In genomic region chr20:37914367-37914671, GRCh38 we compare ENCODE assay signal across 12 cellular contexts. TPM values are rescaled to one million over a fixed set of nuclear protein-coding genes. Genes with fewer than 3 reads are reported as not detected.
DNase-seq lines count a peak whose midpoint lies in the region; ATAC-seq and TF ChIP-seq lines count a peak whose summit lies in the region.
"Had no signal": no experiment of that assay in that cellular context is flagged by ENCODE, and none has a peak within 500 bp of the region (broad histone marks: within the 10 kb centered on the region; RNA-seq: fewer than 3 reads in every experiment).

No MANE protein-coding gene starts in this region.

- no peak for DNase-seq in stimulated activated naive CD8-positive, alpha-beta T cell treated with anti-CD3 and anti-CD28 coated beads, Interleukin-15, Interleukin-2, amounts not matched to agents 100 U/mL and 50 U/mL, for 24 hours
- DNase-seq in naive B cell (no peak), NCI-H69 (lab: John Stamatoyannopoulos, UW) (no peak), ACHN (no peak), cerebellar cortex (ENCODE audit: low spot score) (no peak)
- DNase-seq: DMS53, kidney glomerular epithelial cell, MM.1S had no signal

- H3K27ac Mint-ChIP-seq in stimulated activated naive CD8-positive, alpha-beta T cell treated with anti-CD3 and anti-CD28 coated beads, Interleukin-15, Interleukin-2, amounts not matched to agents 100 ng/mL and 50 ng/mL, for 24 hours, result peak overlapping the region; percentile 57
- peak overlapping the region; percentile 4 to 94 (median 71) for H3K27ac Mint-ChIP-seq in brain
- H3K27ac Mint-ChIP-seq in naive B cell, result peak overlapping the region in 5 of 6 donors; percentile 5 to 78 (median 45)
- H3K27ac Mint-ChIP-seq: activated CD4-positive, alpha-beta memory T cell treated with anti-CD3 and anti-CD28 coated beads, Interleukin-2, amount 10 ng/mL, durations not matched to agents 7 days and 5 days had no signal

- H3K36me3 Mint-ChIP-seq in stimulated activated naive CD8-positive, alpha-beta T cell treated with anti-CD3 and anti-CD28 coated beads, Interleukin-15, Interleukin-2, amounts not matched to agents 100 ng/mL and 50 ng/mL, for 24 hours (ENCODE audit: low read depth), result no peaks in the 10 kb centered on the region
- no peaks in the 10 kb centered on the region for H3K36me3 Mint-ChIP-seq in brain
- no peaks in the 10 kb centered on the region for H3K36me3 Mint-ChIP-seq in naive B cell

- peak overlapping the region; percentile 56 for H3K4me3 Mint-ChIP-seq in stimulated activated naive CD8-positive, alpha-beta T cell treated with anti-CD3 and anti-CD28 coated beads, Interleukin-15, Interleukin-2, amounts not matched to agents 100 ng/mL and 50 ng/mL, for 24 hours
- peak overlapping the region; percentile 62 to 82 (median 72) for H3K4me3 Mint-ChIP-seq in brain
- H3K4me3 Mint-ChIP-seq in naive B cell, result peak overlapping the region in 7 of 8 donors; percentile 45 to 90 (median 83)

- H3K4me1 Mint-ChIP-seq in stimulated activated naive CD8-positive, alpha-beta T cell treated with anti-CD3 and anti-CD28 coated beads, Interleukin-15, Interleukin-2, amounts not matched to agents 100 ng/mL and 50 ng/mL, for 24 hours (ENCODE audit: low read depth), result peaks cover 17% of the 10 kb centered on the region
- H3K4me1 Mint-ChIP-seq in brain, result peaks cover 97% of the 10 kb centered on the region
- peaks cover 13 to 31% (median 31%) of the 10 kb centered on the region in 3 donors for H3K4me1 Mint-ChIP-seq in naive B cell

- no peak for ATAC-seq in stimulated activated naive CD8-positive, alpha-beta T cell treated with anti-CD3 and anti-CD28 coated beads, Interleukin-15, Interleukin-2, amounts not matched to agents 100 U/mL and 50 U/mL, for 24 hours
- ATAC-seq in naive B cell (ENCODE audit: low read depth in 2 of 2) (no peak), HG02763 (IDR thresholded peaks at IDR 0.05; ENCODE audit: unreplicated experiment) (no peak)

- in situ Hi-C loops in ACHN (cut with HindIII; ENCODE audit: low pct_ligation_motif_present, low pct_unique_long_range_greater_than_20kb, low sequenced_read_pairs), result no loop called here

- peaks cover 43% of the 10 kb centered on the region for H3K27me3 Mint-ChIP-seq in stimulated activated naive CD8-positive, alpha-beta T cell treated with anti-CD3 and anti-CD28 coated beads, Interleukin-15, Interleukin-2, amounts not matched to agents 100 ng/mL and 50 ng/mL, for 24 hours
- H3K27me3 Mint-ChIP-seq in brain (peaks cover 4% of the 10 kb centered on the region), naive B cell (peaks cover 36 to 79% (median 74%) of the 10 kb centered on the region in 3 donors)

- no peak for TF ChIP-seq CTCF in brain (conservative IDR thresholded peaks at IDR 0.05)

- H3K9me3 Mint-ChIP-seq in stimulated activated naive CD8-positive, alpha-beta T cell treated with anti-CD3 and anti-CD28 coated beads, Interleukin-15, Interleukin-2, amounts not matched to agents 100 ng/mL and 50 ng/mL, for 24 hours, result no peaks in the 10 kb centered on the region
- H3K9me3 Mint-ChIP-seq in brain (no peaks in the 10 kb centered on the region), naive B cell (no peaks in the 10 kb centered on the region)
- H3K9me3 Mint-ChIP-seq: activated CD4-positive, alpha-beta memory T cell treated with anti-CD3 and anti-CD28 coated beads, Interleukin-2, amount 10 ng/mL, durations not matched to agents 7 days and 5 days had no signal

RNA-seq across cellular contexts. Expression of gene VSTM2L, which starts 11.4 kb away (rescaled TPM):
- polyA plus RNA-seq in brain (ENCODE audit: insufficient read depth, low read depth, low replicate concordance) (46.5 TPM), naive B cell (ENCODE audit: low read depth in 6 of 6) (not detected)

Comparison
In these comparisons a context has a peak if more than half of its experiments do, and no peak if none do; other contexts are left out.
1. RNA of gene VSTM2L, which starts 11.4 kb away (polyA plus RNA-seq): 46.5 TPM in brain (single experiment); not detected in naive B cell; every median in the first group is over 10 times any median in the second.
2. Peak in every context shown above with its lines, with median percentiles within 50 percentile points of each other: H3K27ac Mint-ChIP-seq and H3K4me3 Mint-ChIP-seq.